ENCODE assay signal across 22 cellular contexts in genomic region chr16:54355251-54355650, GRCh38.
DNase-seq lines count a peak whose midpoint lies in the region; ATAC-seq, FAIRE-seq and TF ChIP-seq lines count a peak whose summit lies in the region.
"Had no signal": no experiment of that assay in that cellular context is flagged by ENCODE, and none has a peak within 500 bp of the region (broad histone marks: within the 10 kb centered on the region; RNA-seq: fewer than 3 reads in every experiment).

No MANE protein-coding gene starts in this region.

- H3K9ac ChIP-seq in kidney (ENCODE audit: low read length in 2 of 2) = no peak overlapping the region

- POLR2A ChIA-PET in activated CD8-positive, alpha-beta T cell treated with anti-CD3 and anti-CD28 coated beads for 36 hours (lab: Charles Lee) = no interaction called here

- FAIRE-seq in kidney (lab: Jason Lieb, UNC) = no peak

- H3K36me3 Mint-ChIP-seq in activated CD8-positive, alpha-beta memory T cell treated with anti-CD3 and anti-CD28 coated beads, Interleukin-2, amount 10 ng/mL, durations not matched to agents 7 days and 5 days = no peaks in the 10 kb centered on the region
- no peaks in the 10 kb centered on the region for H3K36me3 Mint-ChIP-seq in activated CD8-positive, alpha-beta T cell treated with anti-CD3 and anti-CD28 coated beads for 36 hours (ENCODE audit: low read depth)

- no peak overlapping the region for H3K4me3 ChIP-seq in astrocyte of the spinal cord (ENCODE audit: low read depth, low read length)
- no peak overlapping the region for H3K4me3 ChIP-seq in fibroblast of villous mesenchyme (ENCODE audit: low read depth, low read length)
- no peak overlapping the region for H3K4me3 ChIP-seq in kidney (ENCODE audit: low read length in 2 of 2)
- H3K4me3 ChIP-seq: gastrocnemius medialis, left ventricle myocardium inferior, right atrium auricular region had no signal

- CTCF ChIA-PET in activated CD8-positive, alpha-beta memory T cell treated with anti-CD3 and anti-CD28 coated beads, Interleukin-2, amount 10 ng/mL, durations not matched to agents 7 days and 5 days (lab: Charles Lee) = no interaction called here
- CTCF ChIA-PET in activated CD8-positive, alpha-beta T cell treated with anti-CD3 and anti-CD28 coated beads for 36 hours (lab: Charles Lee) = no interaction called here

- H3K4me1 Mint-ChIP-seq in activated CD8-positive, alpha-beta memory T cell treated with anti-CD3 and anti-CD28 coated beads, Interleukin-2, amount 10 ng/mL, durations not matched to agents 7 days and 5 days = no peaks in the 10 kb centered on the region
- no peaks in the 10 kb centered on the region for H3K4me1 Mint-ChIP-seq in activated CD8-positive, alpha-beta T cell treated with anti-CD3 and anti-CD28 coated beads for 36 hours (ENCODE audit: low read depth)

- no peak overlapping the region for H3K27ac ChIP-seq in kidney (ENCODE audit: low read depth in 2 of 2, low read length in 2 of 2)
- H3K27ac ChIP-seq: gastrocnemius medialis, left ventricle myocardium inferior, right atrium auricular region, VCaP had no signal

- no peaks in the 10 kb centered on the region for H3K4me1 ChIP-seq in kidney (ENCODE audit: control insufficient read depth in 1 of 2, insufficient read depth in 1 of 2, low read depth in 1 of 2, low read length in 2 of 2)
- H3K4me1 ChIP-seq: gastrocnemius medialis, left ventricle myocardium inferior, right atrium auricular region had no signal

- no peaks in the 10 kb centered on the region for H3K36me3 ChIP-seq in kidney (ENCODE audit: control insufficient read depth in 1 of 2, insufficient read depth in 2 of 2, low read length in 2 of 2)
- H3K36me3 ChIP-seq: gastrocnemius medialis, left ventricle myocardium inferior, right atrium auricular region had no signal

- TF ChIP-seq CTCF in astrocyte of the spinal cord (IDR thresholded peaks at IDR 0.05; ENCODE audit: low read depth, low read length) = no peak
- TF ChIP-seq CTCF in fibroblast of villous mesenchyme (IDR thresholded peaks at IDR 0.05; ENCODE audit: insufficient read depth, low read depth, low read length) = no peak
- no peak for TF ChIP-seq CTCF in activated CD8-positive, alpha-beta T cell treated with anti-CD3 and anti-CD28 coated beads for 36 hours (IDR thresholded peaks at IDR 0.05)
- TF ChIP-seq CTCF in kidney (IDR thresholded peaks at IDR 0.05; ENCODE audit: borderline replicate concordance, extremely low read depth, insufficient read depth) = no peak

- H3K9me3 Mint-ChIP-seq in activated CD8-positive, alpha-beta memory T cell treated with anti-CD3 and anti-CD28 coated beads, Interleukin-2, amount 10 ng/mL, durations not matched to agents 7 days and 5 days (ENCODE audit: low read depth) = no peaks in the 10 kb centered on the region
- peaks cover 3% of the 10 kb centered on the region for H3K9me3 Mint-ChIP-seq in activated CD8-positive, alpha-beta T cell treated with anti-CD3 and anti-CD28 coated beads for 36 hours

- no peaks in the 10 kb centered on the region for H3K27me3 Mint-ChIP-seq in activated CD8-positive, alpha-beta memory T cell treated with anti-CD3 and anti-CD28 coated beads, Interleukin-2, amount 10 ng/mL, durations not matched to agents 7 days and 5 days
- peaks cover 14% of the 10 kb centered on the region for H3K27me3 Mint-ChIP-seq in activated CD8-positive, alpha-beta T cell treated with anti-CD3 and anti-CD28 coated beads for 36 hours

- H3K27ac Mint-ChIP-seq in activated CD8-positive, alpha-beta memory T cell treated with anti-CD3 and anti-CD28 coated beads, Interleukin-2, amount 10 ng/mL, durations not matched to agents 7 days and 5 days = no peak overlapping the region
- no peak overlapping the region for H3K27ac Mint-ChIP-seq in activated CD8-positive, alpha-beta T cell treated with anti-CD3 and anti-CD28 coated beads for 36 hours
- H3K27ac Mint-ChIP-seq: activated CD8-positive, alpha-beta T cell treated with anti-CD3 and anti-CD28 coated beads, Interleukin-2, amount 10 ng/mL, durations not matched to agents 7 days and 5 days; stimulated activated naive CD8-positive, alpha-beta T cell treated with anti-CD3 and anti-CD28 coated beads, Interleukin-15, Interleukin-2, amounts not matched to agents 100 ng/mL and 50 ng/mL, for 24 hours; T-helper 1 cell treated with Interleukin-12 subunit alpha and Interleukin-12 subunit beta and Interleukin-4 antibody, amounts not matched to agents 30 μg/mL and 1 μg/mL, for 36 hours had no signal

- peak; percentile 11 for DNase-seq in AG08395 (ENCODE audit: low spot score)
- DNase-seq in KBM-7 = peak; percentile 32
- peak; percentile 95 for DNase-seq in astrocyte of the spinal cord (ENCODE audit: low read depth, low spot score)
- DNase-seq in fibroblast of villous mesenchyme (ENCODE audit: low read depth) = peak; percentile 73
- no peak for DNase-seq in activated CD8-positive, alpha-beta memory T cell treated with anti-CD3 and anti-CD28 coated beads, Interleukin-2, amount 10 ng/mL, durations not matched to agents 7 days and 5 days
- DNase-seq in activated CD8-positive, alpha-beta T cell treated with anti-CD3 and anti-CD28 coated beads for 36 hours = no peak
- DNase-seq in kidney glomerular epithelial cell (lab: John Stamatoyannopoulos, UW) = no peak
- no peak for DNase-seq in kidney
- DNase-seq: activated CD8-positive, alpha-beta T cell treated with anti-CD3 and anti-CD28 coated beads, Interleukin-2, amount 10 ng/mL, durations not matched to agents 7 days and 5 days; effector CD8-positive, alpha-beta T cell; gastrocnemius medialis; left ventricle myocardium inferior; NCI-H1092; NCI-H2107; NCI-H526; nucleus accumbens; SIG-M5; trophoblast cell had no signal

- in situ Hi-C loops in KBM-7 (cut with MboI; ENCODE audit: low pct_unique_long_range_greater_than_20kb, low sequenced_read_pairs) = no loop called here
- in situ Hi-C loops in astrocyte of the spinal cord (cut with HindIII; ENCODE audit: low sequenced_read_pairs) = no loop called here

- H3K4me3 Mint-ChIP-seq in activated CD8-positive, alpha-beta memory T cell treated with anti-CD3 and anti-CD28 coated beads, Interleukin-2, amount 10 ng/mL, durations not matched to agents 7 days and 5 days = no peak overlapping the region
- H3K4me3 Mint-ChIP-seq in activated CD8-positive, alpha-beta T cell treated with anti-CD3 and anti-CD28 coated beads for 36 hours = no peak overlapping the region
- H3K4me3 Mint-ChIP-seq: activated CD8-positive, alpha-beta T cell treated with anti-CD3 and anti-CD28 coated beads, Interleukin-2, amount 10 ng/mL, durations not matched to agents 7 days and 5 days; stimulated activated naive CD8-positive, alpha-beta T cell treated with anti-CD3 and anti-CD28 coated beads, Interleukin-15, Interleukin-2, amounts not matched to agents 100 ng/mL and 50 ng/mL, for 24 hours; T-helper 1 cell treated with Interleukin-12 subunit alpha and Interleukin-12 subunit beta and Interleukin-4 antibody, amounts not matched to agents 30 μg/mL and 1 μg/mL, for 36 hours had no signal

- intact Hi-C loops in activated CD8-positive, alpha-beta T cell treated with anti-CD3 and anti-CD28 coated beads for 36 hours (cut with micrococcal nuclease) = no loop called here
- intact Hi-C loops in kidney (cut with DNase I) = no loop called here

- ATAC-seq in activated CD8-positive, alpha-beta memory T cell treated with anti-CD3 and anti-CD28 coated beads, Interleukin-2, amount 10 ng/mL, durations not matched to agents 7 days and 5 days = no peak
- ATAC-seq in activated CD8-positive, alpha-beta T cell treated with anti-CD3 and anti-CD28 coated beads for 36 hours = no peak
- ATAC-seq: activated CD8-positive, alpha-beta T cell treated with anti-CD3 and anti-CD28 coated beads, Interleukin-2, amount 10 ng/mL, durations not matched to agents 7 days and 5 days; gastrocnemius medialis had no signal

- peaks cover 2 to 7% of the 10 kb centered on the region in 2 donors for H3K9me3 ChIP-seq in kidney (ENCODE audit: control insufficient read depth in 1 of 2, low read length in 2 of 2)
- H3K9me3 ChIP-seq: gastrocnemius medialis had no signal

Comparison
In these comparisons a context has a peak if more than half of its experiments do, and no peak if none do; other contexts are left out.
1. DNase-seq: peak in AG08395 (single experiment), KBM-7 (single experiment), astrocyte of the spinal cord (single experiment) and fibroblast of villous mesenchyme (single experiment); none in activated CD8-positive, alpha-beta memory T cell treated with anti-CD3 and anti-CD28 coated beads, Interleukin-2, amount 10 ng/mL, durations not matched to agents 7 days and 5 days (single experiment), activated CD8-positive, alpha-beta T cell treated with anti-CD3 and anti-CD28 coated beads for 36 hours (single experiment), kidney glomerular epithelial cell (single experiment) and kidney (single experiment).